In genomic region chr3:63966007-63966406, GRCh38 we compare ENCODE assay signal across 23 cellular contexts. TPM values are rescaled to one million over a fixed set of nuclear protein-coding genes. Genes with fewer than 3 reads are reported as not detected.
DNase-seq lines count a peak whose midpoint lies in the region; ATAC-seq and TF ChIP-seq lines count a peak whose summit lies in the region.
"Had no signal": no experiment of that assay in that cellular context is flagged by ENCODE, and none has a peak within 500 bp of the region (broad histone marks: within the 10 kb centered on the region; RNA-seq: fewer than 3 reads in every experiment).

No MANE protein-coding gene starts in this region.

- no peaks in the 10 kb centered on the region for H3K27me3 ChIP-seq in DND-41 (ENCODE audit: insufficient read depth, low read length, poor library complexity)
- H3K27me3 ChIP-seq: ascending aorta, gastrocnemius medialis, right lobe of liver had no signal

- no peak overlapping the region for H2AFZ ChIP-seq in DND-41 (ENCODE audit: low read depth, low read length)
- H2AFZ ChIP-seq: parathyroid adenoma had no signal

- H3K36me3 ChIP-seq in DND-41 (ENCODE audit: insufficient read depth, low read length) = peaks cover 18% of the 10 kb centered on the region
- H3K36me3 ChIP-seq: ascending aorta, gastrocnemius medialis, right lobe of liver had no signal

- intact Hi-C loops in natural killer cell (cut with micrococcal nuclease) = loop anchor here (5.0 kb wide), 1 partner anchor 54 kb away; the partner anchor contains the start of gene SCAANT1

- no peaks in the 10 kb centered on the region for H3K27me3 Mint-ChIP-seq in activated naive CD8-positive, alpha-beta T cell treated with anti-CD3 and anti-CD28 coated beads for 36 hours
- no peaks in the 10 kb centered on the region for H3K27me3 Mint-ChIP-seq in natural killer cell (ENCODE audit: low read depth in 2 of 2)

- peaks cover 60% of the 10 kb centered on the region for H3K4me1 ChIP-seq in DND-41 (ENCODE audit: insufficient read depth, low read length)

- peak overlapping the region; percentile 97 for H3K27ac ChIP-seq in DND-41 (ENCODE audit: low read length)
- H3K27ac ChIP-seq: ascending aorta, gastrocnemius medialis had no signal

- no peaks in the 10 kb centered on the region for H3K9me3 Mint-ChIP-seq in activated naive CD8-positive, alpha-beta T cell treated with anti-CD3 and anti-CD28 coated beads for 36 hours
- no peaks in the 10 kb centered on the region for H3K9me3 Mint-ChIP-seq in natural killer cell

- peak overlapping the region in 1 of 2 experiments; percentile 67; a peak in 1 of 4 replicates for H3K4me3 ChIP-seq in DND-41 (ENCODE audit: low read depth in 1 of 2, low read length in 2 of 2)
- H3K4me3 ChIP-seq: ascending aorta, gastrocnemius medialis, right lobe of liver had no signal

- H4K20me1 ChIP-seq in DND-41 (ENCODE audit: insufficient read depth, low read length) = peaks cover 24% of the 10 kb centered on the region; the same call in 1 of the 2 replicates

- H3K27ac Mint-ChIP-seq in activated naive CD8-positive, alpha-beta T cell treated with anti-CD3 and anti-CD28 coated beads for 36 hours = peak overlapping the region; percentile 51
- H3K27ac Mint-ChIP-seq in natural killer cell = peak overlapping the region; percentile 95 to 99

- peaks cover 55% of the 10 kb centered on the region for H3K4me1 Mint-ChIP-seq in activated naive CD8-positive, alpha-beta T cell treated with anti-CD3 and anti-CD28 coated beads for 36 hours
- H3K4me1 Mint-ChIP-seq in natural killer cell = peaks cover 54 to 56% of the 10 kb centered on the region in 2 donors

- ATAC-seq in DND-41 (ENCODE audit: insufficient read depth, low read depth) = no peak
- no peak for ATAC-seq in natural killer cell
- ATAC-seq: esophagus mucosa, gastrocnemius medialis, right lobe of liver had no signal

- peaks cover 4% of the 10 kb centered on the region for H3K36me3 Mint-ChIP-seq in activated naive CD8-positive, alpha-beta T cell treated with anti-CD3 and anti-CD28 coated beads for 36 hours
- no peaks in the 10 kb centered on the region for H3K36me3 Mint-ChIP-seq in natural killer cell

- no peak overlapping the region for H3K4me3 Mint-ChIP-seq in activated naive CD8-positive, alpha-beta T cell treated with anti-CD3 and anti-CD28 coated beads for 36 hours
- H3K4me3 Mint-ChIP-seq in natural killer cell = no peak overlapping the region

- H3K79me2 ChIP-seq in DND-41 (ENCODE audit: insufficient read depth, low read length) = peaks cover 80% of the 10 kb centered on the region

- H3K9ac ChIP-seq in DND-41 (ENCODE audit: low read depth, low read length) = peak overlapping the region; percentile 69
- H3K9ac ChIP-seq: parathyroid adenoma, SK-N-SH had no signal

- DNase-seq in CD1c-positive myeloid dendritic cell (ENCODE audit: extremely low spot score) (peak; percentile 27), DND-41 (no peak), natural killer cell (no peak), midbrain (lab: John Stamatoyannopoulos, UW) (no peak), T1000 (lab: John Stamatoyannopoulos, UW) (no peak), NCI-H187 treated with DMSO at 0.1 percent for 48 hours (lab: John Stamatoyannopoulos, UW) (no peak)
- no peak for DNase-seq in activated naive CD8-positive, alpha-beta T cell treated with anti-CD3 and anti-CD28 coated beads for 36 hours
- DNase-seq: activated CD4-positive, alpha-beta T cell treated with anti-CD3 and anti-CD28 coated beads for 1 hour; Caco-2; gastrocnemius medialis; HCEC 1CT; kidney; NCI-H1105 treated with DMSO at 0.1 percent for 48 hours; NCI-H2081 treated with DMSO at 0.1 percent for 48 hours; NCI-H446 treated with DMSO at 0.1 percent for 48 hours; right lobe of liver; SK-N-SH had no signal

- TF ChIP-seq CTCF in DND-41 (IDR thresholded peaks at IDR 0.05; ENCODE audit: borderline replicate concordance, extremely low read depth, low read length, poor library complexity, severe bottlenecking) (no peak), natural killer cell (IDR thresholded peaks at IDR 0.05) (no peak)

- peak overlapping the region; percentile 83 for H3K4me2 ChIP-seq in DND-41 (ENCODE audit: insufficient read depth, low read length)
- H3K4me2 ChIP-seq: SK-N-SH had no signal

- H3K9me3 ChIP-seq in DND-41 (ENCODE audit: insufficient read depth, low read length, severe bottlenecking) = no peaks in the 10 kb centered on the region
- H3K9me3 ChIP-seq: ascending aorta, Caco-2, gastrocnemius medialis, right lobe of liver, SK-N-SH had no signal

RNA-seq across cellular contexts. Expression of gene SCAANT1, which starts 53.8 kb away (rescaled TPM):
- not detected for total RNA-seq in activated naive CD8-positive, alpha-beta T cell treated with anti-CD3 and anti-CD28 coated beads for 36 hours
- total RNA-seq in natural killer cell = 1 to 10 TPM in 2 of 3 donors, not detected in 1; 3.6 to 8.0 TPM
- total RNA-seq: ascending aorta, Caco-2, esophagus mucosa, gastrocnemius medialis, kidney, LHCN-M2, right lobe of liver, RPMI7951, temporal lobe had no signal

RNA-seq across cellular contexts. Expression of gene PSMD6, which starts 57.3 kb away (rescaled TPM):
- 100 to 1,000 TPM; 130 to 132 TPM for total RNA-seq in activated naive CD8-positive, alpha-beta T cell treated with anti-CD3 and anti-CD28 coated beads for 36 hours
- total RNA-seq in natural killer cell = 100 to 1,000 TPM in 2 of 3 donors, 10 to 100 TPM in 1; 84.4 to 105 (median 102) TPM
